ENCODE assay signal across 11 cellular contexts in the genomic region with DNA sequence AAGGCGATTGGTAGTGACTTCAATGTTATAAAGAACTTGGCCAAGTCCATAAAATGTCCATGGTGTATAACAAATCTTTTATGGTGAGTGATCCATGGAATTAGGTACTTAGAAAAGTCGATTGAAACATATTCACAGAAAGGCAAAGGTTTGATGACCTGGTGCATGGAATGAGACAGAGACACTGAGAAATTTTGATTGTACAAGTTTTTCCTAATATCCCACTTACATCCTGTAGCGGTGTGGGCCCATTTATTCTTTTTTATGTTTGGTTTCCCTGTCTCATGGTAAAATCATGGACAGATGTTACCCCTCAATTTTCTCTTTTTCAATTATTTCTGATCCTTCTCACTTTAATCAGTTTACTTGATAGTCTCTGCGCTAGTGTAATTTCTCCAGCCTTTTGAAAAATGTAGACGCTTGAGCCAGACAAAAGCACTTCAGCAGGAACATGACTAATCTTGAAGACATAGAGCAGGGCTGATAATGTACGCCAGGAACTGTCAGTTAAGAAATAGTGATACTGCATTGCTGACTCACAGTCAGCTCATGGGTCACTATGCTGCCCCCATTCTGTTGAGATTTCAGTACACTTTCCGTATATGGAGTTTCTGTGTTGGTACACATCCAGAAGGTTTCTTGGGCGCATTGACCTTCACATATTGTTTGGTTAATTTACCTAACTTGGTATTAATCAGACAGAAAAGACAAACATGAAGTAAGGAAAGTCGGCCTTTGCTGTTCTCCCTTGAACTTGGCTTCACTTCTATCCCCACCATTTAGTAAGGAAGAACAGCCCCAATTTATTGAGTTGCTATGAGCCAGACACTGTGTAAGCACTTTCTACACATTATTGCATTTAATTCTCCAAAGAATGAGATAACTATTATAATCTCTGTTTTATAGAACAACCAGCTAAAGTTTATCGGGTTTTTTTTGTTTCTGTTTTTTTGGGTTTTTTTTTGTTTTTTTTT.
DNase-seq lines count a peak whose midpoint lies in the region; ATAC-seq and TF ChIP-seq lines count a peak whose summit lies in the region.
"Had no signal": no experiment of that assay in that cellular context is flagged by ENCODE, and none has a peak within 500 bp of the region (broad histone marks: within the 10 kb centered on the region; RNA-seq: fewer than 3 reads in every experiment).

No MANE protein-coding gene starts in this region.

- H3K27ac ChIP-seq in CD8-positive, alpha-beta memory T cell (ENCODE audit: low read depth, low read length) = no peak overlapping the region
- H3K27ac ChIP-seq in Peyer's patch = peak overlapping the region in 1 of 4 donors; percentile 61
- H3K27ac ChIP-seq: BLaER1 had no signal

- intact Hi-C loops in left ventricle myocardium superior (cut with micrococcal nuclease) = no loop called here
- intact Hi-C loops in cardiac septum (cut with DNase I) = no loop called here
- intact Hi-C loops in CD14-positive monocyte (cut with micrococcal nuclease) = no loop called here

- CTCF ChIA-PET in CD8-positive, alpha-beta memory T cell (lab: Charles Lee) = no interaction called here

- no peaks in the 10 kb centered on the region for H3K4me1 ChIP-seq in CD8-positive, alpha-beta memory T cell (ENCODE audit: insufficient read depth, low read length)
- no peaks in the 10 kb centered on the region for H3K4me1 ChIP-seq in Peyer's patch
- H3K4me1 ChIP-seq: BLaER1 had no signal

- TF ChIP-seq POLR2A in Peyer's patch (IDR thresholded peaks at IDR 0.05) = no peak

- no peaks in the 10 kb centered on the region for H3K36me3 ChIP-seq in CD8-positive, alpha-beta memory T cell (ENCODE audit: insufficient read depth, low read length)
- H3K36me3 ChIP-seq in Peyer's patch = no peaks in the 10 kb centered on the region
- H3K36me3 ChIP-seq: BLaER1 had no signal

- H3K27me3 ChIP-seq in CD8-positive, alpha-beta memory T cell (ENCODE audit: insufficient read depth, low read length, poor library complexity, severe bottlenecking) = no peaks in the 10 kb centered on the region
- no peaks in the 10 kb centered on the region for H3K27me3 ChIP-seq in Peyer's patch
- H3K27me3 ChIP-seq: BLaER1 had no signal

- peaks cover 0 to 10% (median 9%) of the 10 kb centered on the region in 5 donors for H3K9me3 Mint-ChIP-seq in CD8-positive, alpha-beta memory T cell
- peaks cover 0 to 2% (median 0%) of the 10 kb centered on the region in 7 donors for H3K9me3 Mint-ChIP-seq in CD14-positive monocyte

- H3K27ac Mint-ChIP-seq in CD8-positive, alpha-beta memory T cell = no peak overlapping the region
- H3K27ac Mint-ChIP-seq in CD14-positive monocyte = no peak overlapping the region

- no peaks in the 10 kb centered on the region for H3K27me3 Mint-ChIP-seq in CD8-positive, alpha-beta memory T cell
- peaks cover 0 to 3% (median 3%) of the 10 kb centered on the region in 3 donors for H3K27me3 Mint-ChIP-seq in CD14-positive monocyte (ENCODE audit: low read depth in 3 of 3)

- ATAC-seq in left ventricle myocardium superior = peak; percentile 41

- no peaks in the 10 kb centered on the region for H3K36me3 Mint-ChIP-seq in CD8-positive, alpha-beta memory T cell
- H3K36me3 Mint-ChIP-seq in CD14-positive monocyte = no peaks in the 10 kb centered on the region

- no peak overlapping the region for H3K4me3 ChIP-seq in CD8-positive, alpha-beta memory T cell (ENCODE audit: low read length)
- H3K4me3 ChIP-seq in Peyer's patch = no peak overlapping the region
- H3K4me3 ChIP-seq: BLaER1 had no signal

- DNase-seq in left ventricle myocardium superior (no peak), cardiac septum (ENCODE audit: low spot score) (no peak), amniotic epithelial cell (ENCODE audit: low read depth) (peak; percentile 100), kidney glomerular epithelial cell (lab: John Stamatoyannopoulos, UW) (peak; percentile 40), Peyer's patch (no peak), NCI-H2171 (lab: John Stamatoyannopoulos, UW) (no peak), CD14-positive monocyte (ENCODE audit: low spot score) (no peak)
- DNase-seq in CD8-positive, alpha-beta memory T cell = no peak
- DNase-seq: activated effector memory CD4-positive, alpha-beta T cell treated with anti-CD3 and anti-CD28 coated beads, Interleukin-2, amount 50 U/mL, for 16 hours; NCI-H524 treated with DMSO at 0.1 percent for 48 hours had no signal

- POLR2A ChIA-PET in CD8-positive, alpha-beta memory T cell (lab: Charles Lee) = no interaction called here

- H3K4me3 Mint-ChIP-seq in CD8-positive, alpha-beta memory T cell = no peak overlapping the region
- H3K4me3 Mint-ChIP-seq in CD14-positive monocyte = no peak overlapping the region

- TF ChIP-seq CTCF in Peyer's patch (IDR thresholded peaks at IDR 0.05) = no peak
- no peak for TF ChIP-seq CTCF in CD14-positive monocyte (IDR thresholded peaks at IDR 0.05)

- no peaks in the 10 kb centered on the region for H3K4me1 Mint-ChIP-seq in CD8-positive, alpha-beta memory T cell
- H3K4me1 Mint-ChIP-seq in CD14-positive monocyte = no peaks in the 10 kb centered on the region

- no peaks in the 10 kb centered on the region for H3K9me3 ChIP-seq in CD8-positive, alpha-beta memory T cell (ENCODE audit: low read length)
- H3K9me3 ChIP-seq in Peyer's patch = no peaks in the 10 kb centered on the region
- H3K9me3 ChIP-seq: BLaER1 had no signal

Comparison
In these comparisons a context has a peak if more than half of its experiments do, and no peak if none do; other contexts are left out.
1. DNase-seq: peak in amniotic epithelial cell (single experiment) and kidney glomerular epithelial cell (single experiment); none in left ventricle myocardium superior (single experiment), cardiac septum (single experiment), CD8-positive, alpha-beta memory T cell (0 of 5), Peyer's patch (0 of 3), NCI-H2171 (single experiment) and CD14-positive monocyte (single experiment).